1 cellular context compared by ENCODE assay signal in the genomic region with DNA sequence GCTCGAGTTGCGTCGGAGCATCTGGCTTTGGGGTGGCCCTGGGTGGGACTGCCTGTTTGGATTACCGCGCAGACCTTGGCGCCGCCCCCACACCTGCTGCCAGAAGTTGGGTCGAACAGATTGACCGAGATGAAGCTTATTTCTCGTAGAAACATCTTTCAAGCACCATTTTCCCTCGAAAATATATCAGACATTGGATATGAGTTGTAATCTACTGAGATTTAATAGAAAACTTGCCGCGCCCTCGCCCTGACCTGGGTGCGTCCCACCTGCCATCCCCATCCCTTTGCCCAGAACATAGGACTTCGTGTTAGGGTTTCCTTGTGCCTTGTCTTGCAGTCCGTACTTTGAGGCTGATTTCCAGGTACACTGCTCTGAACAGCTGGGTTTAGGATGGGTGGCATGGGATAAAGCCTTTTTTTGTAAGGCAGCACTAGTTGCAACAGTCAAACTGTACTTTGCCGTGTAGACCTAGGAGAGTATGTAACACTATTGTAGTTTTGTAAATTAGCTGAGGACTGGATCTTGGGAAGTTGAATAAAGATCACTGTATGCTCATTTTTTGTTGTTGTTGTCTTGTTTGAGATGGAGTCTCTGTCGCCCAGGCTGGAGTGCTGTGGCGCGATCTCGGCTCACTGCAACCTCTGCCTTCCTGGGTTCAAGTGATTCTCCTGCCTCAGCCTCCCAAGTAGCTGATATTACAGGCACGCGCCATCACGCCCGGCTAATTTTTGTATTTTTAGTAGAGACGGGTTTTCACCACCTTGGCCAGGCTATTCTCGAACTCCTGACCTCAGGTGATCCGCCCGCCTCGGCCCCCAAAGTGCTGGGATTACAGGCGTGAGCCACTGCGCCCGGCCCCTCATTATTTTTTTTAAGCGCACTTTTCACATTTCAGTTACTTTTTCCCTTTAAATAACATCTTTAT.
A peak's percentile ranks its signal among the peaks of the same experiment; 100 is the strongest.
TF ChIP-seq lines count a peak whose summit lies in the region.

No MANE protein-coding gene starts in this region.

TF ChIP-seq in GM12878, 131 proteins besides CTCF, POLR2A, EP300 and RAD21:
- 0 out of 2 replicates have a peak, but pooled peaks have one; percentile 23 for TF ChIP-seq TCF12 (IDR thresholded peaks at IDR 0.05; ENCODE audit: low read depth, low read length)
- no peak for TF ChIP-seq STAT3 (IDR thresholded peaks at IDR 0.05; ENCODE audit: low read depth, low read length)
- peak in 1 of 2 experiments; percentile 55; a peak in 2 of 3 replicates for TF ChIP-seq EGR1 (IDR thresholded peaks at IDR 0.05; ENCODE audit: borderline replicate concordance in 1 of 2, low read depth in 2 of 2, low read length in 2 of 2)
- TF ChIP-seq, protein P1, sequence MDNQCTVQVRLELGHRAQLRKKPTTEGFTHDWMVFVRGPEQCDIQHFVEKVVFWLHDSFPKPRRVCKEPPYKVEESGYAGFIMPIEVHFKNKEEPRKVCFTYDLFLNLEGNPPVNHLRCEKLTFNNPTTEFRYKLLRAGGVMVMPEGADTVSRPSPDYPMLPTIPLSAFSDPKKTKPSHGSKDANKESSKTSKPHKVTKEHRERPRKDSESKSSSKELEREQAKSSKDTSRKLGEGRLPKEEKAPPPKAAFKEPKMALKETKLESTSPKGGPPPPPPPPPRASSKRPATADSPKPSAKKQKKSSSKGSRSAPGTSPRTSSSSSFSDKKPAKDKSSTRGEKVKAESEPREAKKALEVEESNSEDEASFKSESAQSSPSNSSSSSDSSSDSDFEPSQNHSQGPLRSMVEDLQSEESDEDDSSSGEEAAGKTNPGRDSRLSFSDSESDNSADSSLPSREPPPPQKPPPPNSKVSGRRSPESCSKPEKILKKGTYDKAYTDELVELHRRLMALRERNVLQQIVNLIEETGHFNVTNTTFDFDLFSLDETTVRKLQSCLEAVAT (IDR thresholded peaks at IDR 0.05) = peak; percentile 92
- no peak for TF ChIP-seq CREM (IDR thresholded peaks at IDR 0.05; ENCODE audit: low read depth)
- TF ChIP-seq SIN3A (IDR thresholded peaks at IDR 0.05; ENCODE audit: low read depth, low read length) = peak; percentile 8; the same call in 1 of the 2 replicates
- TF ChIP-seq, protein P2, sequence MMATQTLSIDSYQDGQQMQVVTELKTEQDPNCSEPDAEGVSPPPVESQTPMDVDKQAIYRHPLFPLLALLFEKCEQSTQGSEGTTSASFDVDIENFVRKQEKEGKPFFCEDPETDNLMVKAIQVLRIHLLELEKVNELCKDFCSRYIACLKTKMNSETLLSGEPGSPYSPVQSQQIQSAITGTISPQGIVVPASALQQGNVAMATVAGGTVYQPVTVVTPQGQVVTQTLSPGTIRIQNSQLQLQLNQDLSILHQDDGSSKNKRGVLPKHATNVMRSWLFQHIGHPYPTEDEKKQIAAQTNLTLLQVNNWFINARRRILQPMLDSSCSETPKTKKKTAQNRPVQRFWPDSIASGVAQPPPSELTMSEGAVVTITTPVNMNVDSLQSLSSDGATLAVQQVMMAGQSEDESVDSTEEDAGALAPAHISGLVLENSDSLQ (IDR thresholded peaks at IDR 0.05) = no peak
- TF ChIP-seq BHLHE40 (IDR thresholded peaks at IDR 0.05; ENCODE audit: borderline replicate concordance in 1 of 2, low read depth in 2 of 2, low read length in 1 of 2) = 0 out of 4 replicates have a peak, but pooled peaks of 1 of the 2 experiments have one; percentile 13
- no peak for TF ChIP-seq BRCA1 (IDR thresholded peaks at IDR 0.05; ENCODE audit: low read depth, low read length)
- no peak for TF ChIP-seq RAD51 (IDR thresholded peaks at IDR 0.05)
